In genomic region chr9:593809-594208, GRCh38 we compare ENCODE assay signal across 15 cellular contexts.
A peak's percentile ranks its signal among the peaks of the same experiment; 100 is the strongest.
DNase-seq lines count a peak whose midpoint lies in the region; ATAC-seq and TF ChIP-seq lines count a peak whose summit lies in the region.
"Had no signal": no experiment of that assay in that cellular context is flagged by ENCODE, and none has a peak within 500 bp of the region (broad histone marks: within the 10 kb centered on the region; RNA-seq: fewer than 3 reads in every experiment).

No MANE protein-coding gene starts in this region.

- H3K27ac ChIP-seq in Karpas-422 (ENCODE audit: low read length) (0 out of 2 replicates have a peak overlapping the region, but pooled peaks have one; percentile 31), SU-DHL-6 (ENCODE audit: low read depth, low read length) (peak overlapping the region; percentile 5; the same call in 1 of the 2 replicates), left ventricle myocardium inferior (replicated peaks) (peak overlapping the region; percentile 88)

- intact Hi-C loops in left ventricle myocardium inferior (cut with micrococcal nuclease): no loop called here

- peaks cover 28% of the 10 kb centered on the region for H3F3A ChIP-seq in SU-DHL-6 (ENCODE audit: insufficient read depth)

- peaks cover 84% of the 10 kb centered on the region for H3K79me2 ChIP-seq in Karpas-422 (ENCODE audit: low read length)
- H3K79me2 ChIP-seq in SU-DHL-6 (ENCODE audit: insufficient read depth, low read length): peaks cover 99% of the 10 kb centered on the region

- H3K9ac ChIP-seq in Karpas-422 (ENCODE audit: low read length): no peak overlapping the region
- no peak overlapping the region for H3K9ac ChIP-seq in SU-DHL-6 (ENCODE audit: low read length)

- no peak overlapping the region for H3K4me3 Mint-ChIP-seq in mesothelial cell of epicardium
- H3K4me3 Mint-ChIP-seq: CD14-positive monocyte; CD8-positive, alpha-beta T cell; HFFc6 had no signal

- H4K20me1 ChIP-seq in Karpas-422 (ENCODE audit: insufficient read depth, low read depth, low read length): no peaks in the 10 kb centered on the region
- H4K20me1 ChIP-seq in SU-DHL-6 (ENCODE audit: low read depth, low read length): no peaks in the 10 kb centered on the region

- H3K4me1 Mint-ChIP-seq in mesothelial cell of epicardium: peaks cover 41% of the 10 kb centered on the region

- ATAC-seq in GM21786 (IDR thresholded peaks at IDR 0.05; ENCODE audit: unreplicated experiment) (no peak), HG03045 (IDR thresholded peaks at IDR 0.05; ENCODE audit: unreplicated experiment) (no peak)
- ATAC-seq: CD8-positive, alpha-beta T cell; HepG2 had no signal

- H3K4me2 ChIP-seq in Karpas-422 (ENCODE audit: low read depth, low read length, poor library complexity, severe bottlenecking) (no peak overlapping the region), SU-DHL-6 (ENCODE audit: low read depth, low read length, poor library complexity, severe bottlenecking) (no peak overlapping the region)

- no peak for DNase-seq in Karpas-422
- DNase-seq in left ventricle myocardium inferior: no peak
- no peak for DNase-seq in mesothelial cell of epicardium (ENCODE audit: low spot score in 2 of 2, unreplicated experiment in 2 of 2)
- DNase-seq in H7: no peak
- DNase-seq: Caco-2; CD8-positive, alpha-beta T cell; DND-41; GDM1; HCEC 1CT; HFFc6 had no signal

- no peaks in the 10 kb centered on the region for H3K9me3 ChIP-seq in Karpas-422 (ENCODE audit: low read length)
- H3K9me3 ChIP-seq in SU-DHL-6 (ENCODE audit: insufficient read depth, low read length): no peaks in the 10 kb centered on the region
- H3K9me3 ChIP-seq in left ventricle myocardium inferior (replicated peaks): no peaks in the 10 kb centered on the region

- H2AFZ ChIP-seq in Karpas-422 (ENCODE audit: low read length): no peak overlapping the region
- H2AFZ ChIP-seq in SU-DHL-6 (ENCODE audit: low read depth, low read length, severe bottlenecking): no peak overlapping the region

- H3K27ac Mint-ChIP-seq in mesothelial cell of epicardium: peak overlapping the region; percentile 15
- H3K27ac Mint-ChIP-seq: CD14-positive monocyte; CD8-positive, alpha-beta T cell; HFFc6 had no signal

- peaks cover 5% of the 10 kb centered on the region for H3K36me3 Mint-ChIP-seq in mesothelial cell of epicardium
- H3K36me3 Mint-ChIP-seq: CD14-positive monocyte; CD8-positive, alpha-beta T cell had no signal

- H3K4me1 ChIP-seq in Karpas-422 (ENCODE audit: low read length): peaks cover 21% of the 10 kb centered on the region
- peaks cover 52% of the 10 kb centered on the region for H3K4me1 ChIP-seq in left ventricle myocardium inferior

- no peaks in the 10 kb centered on the region for H3K9me3 Mint-ChIP-seq in mesothelial cell of epicardium
- H3K9me3 Mint-ChIP-seq: CD8-positive, alpha-beta T cell; HFFc6 had no signal

- H3K4me3 ChIP-seq in Karpas-422 (ENCODE audit: low read length) (no peak overlapping the region), SU-DHL-6 (ENCODE audit: insufficient read depth, low read length, poor library complexity, severe bottlenecking) (no peak overlapping the region), left ventricle myocardium inferior (peak overlapping the region; percentile 60), H7 (ENCODE audit: insufficient read depth, low read depth, low read length) (no peak overlapping the region)

- H3K27me3 ChIP-seq in Karpas-422 (ENCODE audit: low read length) (no peaks in the 10 kb centered on the region), SU-DHL-6 (ENCODE audit: low read length) (no peaks in the 10 kb centered on the region), left ventricle myocardium inferior (ENCODE audit: low read depth) (no peaks in the 10 kb centered on the region), H7 (ENCODE audit: control insufficient read depth, insufficient read depth, low read length) (no peaks in the 10 kb centered on the region)

- H3K9me2 ChIP-seq in Karpas-422 (replicated peaks; ENCODE audit: insufficient read depth, low read length) (no peaks in the 10 kb centered on the region), SU-DHL-6 (replicated peaks; ENCODE audit: insufficient read depth, low read length) (no peaks in the 10 kb centered on the region)

- H3K27me3 Mint-ChIP-seq in mesothelial cell of epicardium (ENCODE audit: low read depth): no peaks in the 10 kb centered on the region

- TF ChIP-seq CTCF in SU-DHL-6 (IDR thresholded peaks at IDR 0.05; ENCODE audit: insufficient read depth, low read length, poor library complexity, severe bottlenecking): no peak
- no peak for TF ChIP-seq CTCF in left ventricle myocardium inferior (IDR thresholded peaks at IDR 0.05; ENCODE audit: borderline replicate concordance)
- TF ChIP-seq CTCF in mesothelial cell of epicardium (IDR thresholded peaks at IDR 0.05; ENCODE audit: unreplicated experiment): no peak

- H3K36me3 ChIP-seq in Karpas-422 (ENCODE audit: insufficient read depth, low read length) (peaks cover 19% of the 10 kb centered on the region; the same call in 1 of the 2 replicates), SU-DHL-6 (ENCODE audit: low read length) (peaks cover 27% of the 10 kb centered on the region), left ventricle myocardium inferior (no peaks in the 10 kb centered on the region), H7 (replicated peaks; ENCODE audit: control insufficient read depth, insufficient read depth, low read length) (no peaks in the 10 kb centered on the region)

Comparison
In these comparisons a context has a peak if more than half of its experiments do, and no peak if none do; other contexts are left out.
1. H3K27ac ChIP-seq: peak in every context shown above with its lines; median percentile 88 in left ventricle myocardium inferior; 31 in Karpas-422; 5 in SU-DHL-6.